Comparison of ENCODE assay signal across 9 cellular contexts in the genomic region with DNA sequence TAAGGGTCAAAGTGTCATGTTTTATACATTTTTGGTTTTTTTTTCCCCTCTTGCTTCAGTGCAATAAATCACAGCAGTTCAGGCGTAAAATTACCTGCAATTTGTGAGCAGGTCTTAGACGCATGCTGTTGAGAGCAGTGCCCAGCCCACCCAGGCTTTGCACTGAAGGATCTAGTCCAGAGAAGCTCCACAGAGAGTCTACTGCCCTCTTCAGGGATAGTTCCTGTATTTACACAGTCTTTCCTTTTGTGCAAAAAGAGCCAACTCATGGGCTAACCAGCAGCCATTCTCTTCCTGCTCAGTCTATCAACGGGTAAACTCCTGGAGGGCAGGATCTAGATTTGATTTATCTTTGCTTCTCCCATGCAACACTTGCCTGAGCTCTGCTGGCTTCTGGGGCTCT.
DNase-seq lines count a peak whose midpoint lies in the region; ATAC-seq and TF ChIP-seq lines count a peak whose summit lies in the region.
"Had no signal": no experiment of that assay in that cellular context is flagged by ENCODE, and none has a peak within 500 bp of the region (broad histone marks: within the 10 kb centered on the region; RNA-seq: fewer than 3 reads in every experiment).

No MANE protein-coding gene starts in this region.

- peaks cover 6% of the 10 kb centered on the region for H3K27me3 Mint-ChIP-seq in nephron progenitor cell (ENCODE audit: low read depth, poor library complexity)

- no peak overlapping the region for H3K27ac Mint-ChIP-seq in nephron progenitor cell

- H3K4me3 Mint-ChIP-seq in nephron progenitor cell: no peak overlapping the region
- H3K4me3 Mint-ChIP-seq: naive thymus-derived CD8-positive, alpha-beta T cell had no signal

- DNase-seq in DMS 273 (lab: John Stamatoyannopoulos, UW; ENCODE audit: unreplicated experiment): peak; percentile 42
- DNase-seq in DMS 273 treated with DMSO at 0.1 percent for 48 hours (lab: John Stamatoyannopoulos, UW): no peak
- peak; percentile 29 for DNase-seq in MV-4-11 (lab: John Stamatoyannopoulos, UW)
- peak; percentile 40 for DNase-seq in astrocyte of the spinal cord (ENCODE audit: low read depth, low spot score)
- no peak for DNase-seq in nephron progenitor cell
- no peak for DNase-seq in omental fat pad (ENCODE audit: low spot score)
- DNase-seq in NCI-H2081 treated with DMSO at 0.1 percent for 48 hours (lab: John Stamatoyannopoulos, UW): no peak

- H3K36me3 Mint-ChIP-seq in nephron progenitor cell (ENCODE audit: low read depth): no peaks in the 10 kb centered on the region
- H3K36me3 Mint-ChIP-seq: naive thymus-derived CD8-positive, alpha-beta T cell had no signal

- peak; percentile 48 for TF ChIP-seq CTCF in astrocyte of the spinal cord (IDR thresholded peaks at IDR 0.05; ENCODE audit: low read depth, low read length)
- peak; percentile 16 for TF ChIP-seq CTCF in nephron progenitor cell (IDR thresholded peaks at IDR 0.05)
- no peak for TF ChIP-seq CTCF in omental fat pad (IDR thresholded peaks at IDR 0.05)

- no peak overlapping the region for H3K4me3 ChIP-seq in astrocyte of the spinal cord (ENCODE audit: low read depth, low read length)

- ATAC-seq in omental fat pad (ENCODE audit: low FRiP score): no peak
- no peak for ATAC-seq in HG03521 (IDR thresholded peaks at IDR 0.05; ENCODE audit: unreplicated experiment)

- peaks cover 6% of the 10 kb centered on the region for H3K4me1 Mint-ChIP-seq in nephron progenitor cell

- in situ Hi-C loops in astrocyte of the spinal cord (cut with HindIII; ENCODE audit: low sequenced_read_pairs): no loop called here

- H3K9me3 Mint-ChIP-seq in nephron progenitor cell: peaks cover 12% of the 10 kb centered on the region
- H3K9me3 Mint-ChIP-seq: naive thymus-derived CD8-positive, alpha-beta T cell had no signal

Comparison
In these comparisons a context has a peak if more than half of its experiments do, and no peak if none do; other contexts are left out.
1. DNase-seq: peak in DMS 273 (single experiment), MV-4-11 (single experiment) and astrocyte of the spinal cord (single experiment); none in DMS 273 treated with DMSO at 0.1 percent for 48 hours (single experiment), nephron progenitor cell (single experiment), omental fat pad (single experiment) and NCI-H2081 treated with DMSO at 0.1 percent for 48 hours (single experiment).
2. CTCF ChIP-seq: peak in astrocyte of the spinal cord (single experiment) and nephron progenitor cell (single experiment); none in omental fat pad (0 of 3).